1 cellular context compared by ENCODE assay signal in genomic region chr22:30422481-30423295, GRCh38.
TF ChIP-seq lines count a peak whose summit lies in the region.

No MANE protein-coding gene starts in this region.

TF ChIP-seq in GM23338, 12 proteins besides CTCF, POLR2A, EP300 and RAD21:
- TF ChIP-seq EZH2 (IDR thresholded peaks at IDR 0.05; ENCODE audit: low read depth, unreplicated experiment) (no peak), REST (IDR thresholded peaks at IDR 0.05; ENCODE audit: unreplicated experiment) (no peak), POLR2AphosphoS5 (IDR thresholded peaks at IDR 0.05; ENCODE audit: low read depth) (no peak)
TF ChIP-seq in GM23338: peak in this region for 0.
